ENCODE assay signal across 1 cellular context in genomic region chr1:18651727-18652126, GRCh38.
TF ChIP-seq lines count a peak whose summit lies in the region.

No MANE protein-coding gene starts in this region.

TF ChIP-seq in GM23338, 12 proteins besides CTCF, POLR2A, EP300 and RAD21 (continued from another document):
- TF ChIP-seq REST (IDR thresholded peaks at IDR 0.05; ENCODE audit: unreplicated experiment) = no peak
